ENCODE assay signal across 8 cellular contexts in genomic region chr15:70098461-70099166, GRCh38. TPM values are rescaled to one million over a fixed set of nuclear protein-coding genes. Genes with fewer than 3 reads are reported as not detected.
DNase-seq lines count a peak whose midpoint lies in the region; ATAC-seq, FAIRE-seq and TF ChIP-seq lines count a peak whose summit lies in the region.

No MANE protein-coding gene starts in this region.

- H3F3A ChIP-seq in SU-DHL-6 (ENCODE audit: insufficient read depth): peaks cover 13% of the 10 kb centered on the region

- H3K14ac ChIP-seq in H9 (ENCODE audit: insufficient read depth, low read length): peak overlapping the region; percentile 94

- WGBS in H9 (ENCODE audit: extremely low coverage, insufficient read length, low lambda C conversion rate): no CpG with 5 or more reads among the region's 60 CpGs

- in situ Hi-C loops in ACHN (cut with HindIII; ENCODE audit: low pct_ligation_motif_present, low pct_unique_long_range_greater_than_20kb, low sequenced_read_pairs): no loop called here

- no peaks in the 10 kb centered on the region for H3K9me3 ChIP-seq in H9 (ENCODE audit: control insufficient read depth, low read depth, low read length)
- H3K9me3 ChIP-seq in SU-DHL-6 (ENCODE audit: insufficient read depth, low read length): no peaks in the 10 kb centered on the region

- peak overlapping the region; percentile 93 to 100 for H3K4me3 Mint-ChIP-seq in H9

- H3K23me2 ChIP-seq in H9 (ENCODE audit: insufficient read length, low read depth, low read length, poor library complexity, severe bottlenecking): peaks cover 29% of the 10 kb centered on the region

- H3K36me3 Mint-ChIP-seq in H9 (ENCODE audit: insufficient read depth in 1 of 3, low read depth in 3 of 3): peaks cover 5 to 15% (median 12%) of the 10 kb centered on the region in 3 experiments; a peak in 6 of 7 replicates

- no peak overlapping the region; the same call in 1 of the 2 replicates for H3K4ac ChIP-seq in H9 (ENCODE audit: low read depth, low read length)

- H3K56ac ChIP-seq in H9 (ENCODE audit: insufficient read length, low read depth, low read length): no peak overlapping the region

- peak overlapping the region; percentile 88 for H3K18ac ChIP-seq in H9 (ENCODE audit: insufficient read length, low read depth, low read length)

- peak overlapping the region; percentile 48 for H2BK12ac ChIP-seq in H9 (ENCODE audit: insufficient read length, low read depth, low read length)

- H3K9me2 ChIP-seq in SU-DHL-6 (replicated peaks; ENCODE audit: insufficient read depth, low read length): no peaks in the 10 kb centered on the region

- no peaks in the 10 kb centered on the region for H4K20me1 ChIP-seq in H9 (ENCODE audit: control insufficient read depth, insufficient read depth, insufficient read length)
- H4K20me1 ChIP-seq in SU-DHL-6 (ENCODE audit: low read depth, low read length): no peaks in the 10 kb centered on the region

- H3K79me2 ChIP-seq in H9 (ENCODE audit: insufficient read depth, low read length) (no peaks in the 10 kb centered on the region; the same call in 1 of the 2 replicates), SU-DHL-6 (ENCODE audit: insufficient read depth, low read length) (peaks cover 4% of the 10 kb centered on the region; the same call in 1 of the 2 replicates)

- no peak overlapping the region for H2AK5ac ChIP-seq in H9 (ENCODE audit: insufficient read length, low read length)

- H3K4me2 ChIP-seq in H9 (ENCODE audit: insufficient read depth, insufficient read length, low read length) (peak overlapping the region; percentile 86), SU-DHL-6 (ENCODE audit: low read depth, low read length, poor library complexity, severe bottlenecking) (peak overlapping the region; percentile 68)

- H3K23ac ChIP-seq in H9 (ENCODE audit: insufficient read length, low read depth, low read length): no peak overlapping the region

- peaks cover 2% of the 10 kb centered on the region in 2 experiments; a peak in 2 of 5 replicates for H3K9me3 Mint-ChIP-seq in H9

- no peak overlapping the region for H4K91ac ChIP-seq in H9 (ENCODE audit: insufficient read length, low read depth, low read length)

- no peak overlapping the region for H3T11ph ChIP-seq in H9 (ENCODE audit: low read length)

- peaks cover 31% of the 10 kb centered on the region for H3K27me3 Mint-ChIP-seq in H9 (ENCODE audit: low read depth)

- no peak for TF ChIP-seq CTCF in H9 (conservative IDR thresholded peaks at IDR 0.05)
- no peak for TF ChIP-seq CTCF in SU-DHL-6 (IDR thresholded peaks at IDR 0.05; ENCODE audit: insufficient read depth, low read length, poor library complexity, severe bottlenecking)
- no peak for TF ChIP-seq CTCF in bronchial epithelial cell (IDR thresholded peaks at IDR 0.05; ENCODE audit: insufficient read depth, low read length, severe bottlenecking)

- H3K27ac Mint-ChIP-seq in H9: peak overlapping the region; percentile 81 to 89 (median 85); a peak in 6 of 7 replicates

- H2BK15ac ChIP-seq in H9 (ENCODE audit: low read depth, low read length): no peak overlapping the region

- H3K9ac ChIP-seq in H9 (ENCODE audit: extremely low read depth, insufficient read length, low read length) (peak overlapping the region; percentile 66), SU-DHL-6 (ENCODE audit: low read length) (peak overlapping the region; percentile 66)

- H3K27ac ChIP-seq in H9 (ENCODE audit: insufficient read length, low read depth, low read length) (no peak overlapping the region), SU-DHL-6 (ENCODE audit: low read depth, low read length) (peak overlapping the region; percentile 81), layer of hippocampus (ENCODE audit: low read depth, low read length) (peak overlapping the region; percentile 90)

- H4K8ac ChIP-seq in H9 (replicated peaks; ENCODE audit: insufficient read length, low read depth, low read length): no peak overlapping the region

- no peak overlapping the region for H4K5ac ChIP-seq in H9 (ENCODE audit: insufficient read length, low read depth, low read length)

- peak; percentile 19 for DNase-seq in ACHN
- DNase-seq in H9: peak; percentile 77
- DNase-seq in bronchial epithelial cell (ENCODE audit: low read depth): no peak
- DNase-seq in stimulated activated CD4-positive, alpha-beta T cell treated with anti-CD3 and anti-CD28 coated beads, Interleukin-2, amount 100 ng/mL, for 24 hours: peak; percentile 35 to 37

- H2BK5ac ChIP-seq in H9 (ENCODE audit: insufficient read length, low read length): no peak overlapping the region

- H3K36me3 ChIP-seq in SU-DHL-6 (ENCODE audit: low read length) (peaks cover 3% of the 10 kb centered on the region; the same call in 1 of the 2 replicates), bronchial epithelial cell (ENCODE audit: control insufficient read depth, insufficient read depth, low read length) (no peaks in the 10 kb centered on the region)

- H2AFZ ChIP-seq in H9 (ENCODE audit: low read length) (no peak overlapping the region), SU-DHL-6 (ENCODE audit: low read depth, low read length, severe bottlenecking) (peak overlapping the region; percentile 61)

- no peak for FAIRE-seq in bronchial epithelial cell (lab: Jason Lieb, UNC)

- H3K79me1 ChIP-seq in H9 (ENCODE audit: insufficient read depth, low read depth, low read length, poor library complexity, severe bottlenecking): no peaks in the 10 kb centered on the region

- H3K4me1 Mint-ChIP-seq in H9: peaks cover 42 to 46% of the 10 kb centered on the region in 2 experiments

- ATAC-seq in GM19455 (IDR thresholded peaks at IDR 0.05; ENCODE audit: unreplicated experiment) (no peak), HG03196 (IDR thresholded peaks at IDR 0.05; ENCODE audit: unreplicated experiment) (no peak)

- H3K4me1 ChIP-seq in H9 (ENCODE audit: insufficient read depth, low read length): peaks cover 5% of the 10 kb centered on the region; the same call in 1 of the 2 replicates

- peak overlapping the region; percentile 64 for H2BK120ac ChIP-seq in H9 (ENCODE audit: low read depth, low read length, poor library complexity, severe bottlenecking)

- H3K27me3 ChIP-seq in H9 (ENCODE audit: insufficient read depth, low read length) (no peaks in the 10 kb centered on the region; the same call in 1 of the 2 replicates), SU-DHL-6 (ENCODE audit: low read length) (no peaks in the 10 kb centered on the region), bronchial epithelial cell (ENCODE audit: control insufficient read depth, insufficient read depth, low read length) (peaks cover 19% of the 10 kb centered on the region), layer of hippocampus (ENCODE audit: control insufficient read depth, insufficient read depth, low read length) (no peaks in the 10 kb centered on the region)

- no peak overlapping the region for H2BK20ac ChIP-seq in H9 (ENCODE audit: low read depth, low read length, poor library complexity, severe bottlenecking)

- H3K4me3 ChIP-seq in SU-DHL-6 (ENCODE audit: insufficient read depth, low read length, poor library complexity, severe bottlenecking) (peak overlapping the region; percentile 53), bronchial epithelial cell (ENCODE audit: low read depth, low read length) (peak overlapping the region; percentile 53)

RNA-seq across cellular contexts. Expression of gene TLE3, which starts 0.9 kb away (rescaled TPM):
- 91.3 and 98.2 TPM in 2 replicates for total RNA-seq in H9 (2021)
- total RNA-seq in bronchial epithelial cell: 19.2 and 21.8 TPM in 2 replicates
